In genomic region chr7:90611115-90611514, GRCh38 we compare ENCODE assay signal across 19 cellular contexts. TPM values are rescaled to one million over a fixed set of nuclear protein-coding genes. Genes with fewer than 3 reads are reported as not detected.
DNase-seq lines count a peak whose midpoint lies in the region; ATAC-seq and TF ChIP-seq lines count a peak whose summit lies in the region.
"Had no signal": no experiment of that assay in that cellular context is flagged by ENCODE, and none has a peak within 500 bp of the region (broad histone marks: within the 10 kb centered on the region; RNA-seq: fewer than 3 reads in every experiment).

No MANE protein-coding gene starts in this region.

- H3K4me3 Mint-ChIP-seq in naive B cell = no peak overlapping the region
- H3K4me3 Mint-ChIP-seq in natural killer cell treated with Interleukin-12 subunit alpha and Interleukin-12 subunit beta and Interleukin-15 and Interleukin-18, amount 100 ng/mL, for 72 hours = no peak overlapping the region
- H3K4me3 Mint-ChIP-seq: CD4-positive, CD25-positive, alpha-beta regulatory T cell; GM23338 had no signal

- no peaks in the 10 kb centered on the region for H3K27me3 ChIP-seq in foreskin keratinocyte
- H3K27me3 ChIP-seq: Peyer's patch had no signal

- TF ChIP-seq CTCF in GM13977 (IDR thresholded peaks at IDR 0.05; ENCODE audit: extremely low read depth, insufficient read depth, missing control alignments) = no peak
- no peak for TF ChIP-seq CTCF in VCaP (conservative IDR thresholded peaks at IDR 0.05)
- TF ChIP-seq CTCF in foreskin keratinocyte (conservative IDR thresholded peaks at IDR 0.05) = no peak

- H3K27me3 Mint-ChIP-seq in naive B cell = no peaks in the 10 kb centered on the region
- no peaks in the 10 kb centered on the region for H3K27me3 Mint-ChIP-seq in natural killer cell treated with Interleukin-12 subunit alpha and Interleukin-12 subunit beta and Interleukin-15 and Interleukin-18, amount 100 ng/mL, for 72 hours

- peaks cover 6 to 8% of the 10 kb centered on the region in 2 donors for H3K36me3 Mint-ChIP-seq in naive B cell
- H3K36me3 Mint-ChIP-seq in natural killer cell treated with Interleukin-12 subunit alpha and Interleukin-12 subunit beta and Interleukin-15 and Interleukin-18, amount 100 ng/mL, for 72 hours = no peaks in the 10 kb centered on the region
- H3K36me3 Mint-ChIP-seq: CD4-positive, CD25-positive, alpha-beta regulatory T cell had no signal

- ATAC-seq in HG02610 (IDR thresholded peaks at IDR 0.05; ENCODE audit: unreplicated experiment) = peak; percentile 48
- no peak for ATAC-seq in naive B cell (ENCODE audit: low read depth in 2 of 2)
- ATAC-seq in natural killer cell treated with Interleukin-12 subunit alpha and Interleukin-12 subunit beta and Interleukin-15 and Interleukin-18, amount 100 ng/mL, for 72 hours = no peak
- no peak for ATAC-seq in foreskin keratinocyte
- ATAC-seq: GM23338, HCT116 had no signal

- H3K4me1 ChIP-seq in foreskin keratinocyte = no peaks in the 10 kb centered on the region
- H3K4me1 ChIP-seq: Peyer's patch had no signal

- peak overlapping the region in 5 of 6 donors; percentile 39 to 90 (median 72) for H3K27ac Mint-ChIP-seq in naive B cell
- H3K27ac Mint-ChIP-seq in natural killer cell treated with Interleukin-12 subunit alpha and Interleukin-12 subunit beta and Interleukin-15 and Interleukin-18, amount 100 ng/mL, for 72 hours = no peak overlapping the region
- H3K27ac Mint-ChIP-seq: CD4-positive, CD25-positive, alpha-beta regulatory T cell; GM23338 had no signal

- H3K9me3 Mint-ChIP-seq in naive B cell = no peaks in the 10 kb centered on the region
- H3K9me3 Mint-ChIP-seq in natural killer cell treated with Interleukin-12 subunit alpha and Interleukin-12 subunit beta and Interleukin-15 and Interleukin-18, amount 100 ng/mL, for 72 hours = peaks cover 3% of the 10 kb centered on the region
- H3K9me3 Mint-ChIP-seq: GM23338 had no signal

- H3K27ac ChIP-seq in VCaP (peak overlapping the region; percentile 77), foreskin keratinocyte (no peak overlapping the region)
- H3K27ac ChIP-seq: Peyer's patch had no signal

- DNase-seq in GM13977 (ENCODE audit: low spot score) (peak; percentile 39), naive B cell (no peak), foreskin keratinocyte (no peak), NCI-H146 treated with DMSO at 0.1 percent for 48 hours (lab: John Stamatoyannopoulos, UW; ENCODE audit: unreplicated experiment) (no peak)
- no peak for DNase-seq in natural killer cell treated with Interleukin-12 subunit alpha and Interleukin-12 subunit beta and Interleukin-15 and Interleukin-18, amount 100 ng/mL, for 72 hours (ENCODE audit: low spot score)
- DNase-seq: Caco-2; CD4-positive, CD25-positive, alpha-beta regulatory T cell; DMS79; KBM-7; NCI-H1436 treated with DMSO at 0.1 percent for 48 hours; NCI-H2081; NCI-H510A; NCI-H82; Peyer's patch had no signal

- peaks cover 40 to 55% (median 52%) of the 10 kb centered on the region in 3 donors for H3K4me1 Mint-ChIP-seq in naive B cell
- H3K4me1 Mint-ChIP-seq in natural killer cell treated with Interleukin-12 subunit alpha and Interleukin-12 subunit beta and Interleukin-15 and Interleukin-18, amount 100 ng/mL, for 72 hours (ENCODE audit: low read depth in 2 of 2) = no peaks in the 10 kb centered on the region

- in situ Hi-C loops in GM13977 (cut with MboI; ENCODE audit: low pct_unique_long_range_greater_than_20kb, low sequenced_read_pairs, unreplicated experiment) = no loop called here

RNA-seq across cellular contexts. Expression of gene CDK14, which starts 15.0 kb away (rescaled TPM):
- polyA plus RNA-seq in naive B cell (ENCODE audit: low read depth in 6 of 6) (10 to 100 TPM; 22.8 to 55.5 (median 42.3) TPM), foreskin keratinocyte (1.7 and 1.8 TPM in 2 replicates)
- total RNA-seq in natural killer cell treated with Interleukin-12 subunit alpha and Interleukin-12 subunit beta and Interleukin-15 and Interleukin-18, amount 100 ng/mL, for 72 hours = 1 to 10 TPM in 1 of 2 donors, under 1 TPM in 1; 0.76 to 2.8 TPM
- 8.1 and 9.5 TPM in 2 replicates for total RNA-seq in foreskin keratinocyte
- total RNA-seq: G401 had no signal

Comparison
In these comparisons a context has a peak if more than half of its experiments do, and no peak if none do; other contexts are left out.
1. H3K27ac Mint-ChIP-seq: peak in naive B cell (5 of 6); none in natural killer cell treated with Interleukin-12 subunit alpha and Interleukin-12 subunit beta and Interleukin-15 and Interleukin-18, amount 100 ng/mL, for 72 hours (0 of 2).